24 cellular contexts compared by ENCODE assay signal in genomic region chr2:108823286-108823685, GRCh38. TPM values are rescaled to one million over a fixed set of nuclear protein-coding genes. Genes with fewer than 3 reads are reported as not detected.
DNase-seq lines count a peak whose midpoint lies in the region; ATAC-seq, FAIRE-seq and TF ChIP-seq lines count a peak whose summit lies in the region.
"Had no signal": no experiment of that assay in that cellular context is flagged by ENCODE, and none has a peak within 500 bp of the region (broad histone marks: within the 10 kb centered on the region; RNA-seq: fewer than 3 reads in every experiment).

No MANE protein-coding gene starts in this region.

- H3K36me3 ChIP-seq in BLaER1 (peaks cover 39% of the 10 kb centered on the region), HepG2 (replicated peaks in 1 of 2; ENCODE audit: control insufficient read depth in 1 of 2, insufficient read depth in 2 of 2, low read length in 2 of 2) (peaks cover 5 to 29% of the 10 kb centered on the region in 2 experiments), SK-N-SH (replicated peaks in 1 of 2; ENCODE audit: control insufficient read depth in 1 of 2, insufficient read depth in 2 of 2, low read length in 1 of 2) (peaks cover 15 to 46% of the 10 kb centered on the region in 2 experiments)
- H3K36me3 ChIP-seq: Peyer's patch had no signal

- CTCF ChIA-PET in HepG2 (lab: Yijun Ruan, JAX; ENCODE audit: low intra/inter-chr PET ratio, low total read pairs) (no interaction called here), SK-N-SH (lab: Yijun Ruan, JAX) (interaction anchor here (1.2 to 1.3 kb wide), 2 partner anchors 12 to 17 kb away, joined by 3 to 4 read pairs; no protein-coding TSS in a partner anchor)

- FAIRE-seq in HepG2 (lab: Jason Lieb, UNC), result no peak
- FAIRE-seq: GM18507, HTR-8/SVneo had no signal

- H3K9ac ChIP-seq in BLaER1 (no peak overlapping the region), HepG2 (ENCODE audit: insufficient read depth, low read depth, low read length) (no peak overlapping the region), SK-N-SH (no peak overlapping the region)

- H3K9me2 ChIP-seq in SK-N-SH, result 0 out of 2 replicates have a peak, but pooled peaks cover 6% of the 10 kb centered on the region

- H3F3A ChIP-seq in SK-N-SH (replicated peaks; ENCODE audit: insufficient read depth), result peaks cover 14% of the 10 kb centered on the region

- in situ Hi-C loops in HepG2 (cut with HindIII; ENCODE audit: extremely low pct_ligation_motif_present, low pct_unique_long_range_greater_than_20kb), result no loop called here

- H3K4me1 ChIP-seq in BLaER1 (peaks cover 26% of the 10 kb centered on the region), HepG2 (ENCODE audit: insufficient read depth, low read length) (peaks cover 12% of the 10 kb centered on the region), SK-N-SH (ENCODE audit: control insufficient read depth in 1 of 2, insufficient read depth in 2 of 2, low read depth in 1 of 2, low read length in 1 of 2) (no peaks in the 10 kb centered on the region)
- H3K4me1 ChIP-seq: Peyer's patch had no signal

- H3K27ac ChIP-seq in BLaER1 (no peak overlapping the region), HepG2 (ENCODE audit: extremely low read length, insufficient read depth, low read length) (no peak overlapping the region), SK-N-SH (ENCODE audit: low read depth in 2 of 2, low read length in 1 of 2) (no peak overlapping the region)
- H3K27ac ChIP-seq: Peyer's patch had no signal

- TF ChIP-seq RAD21 in HepG2 (CRISPR knock-in tag; IDR thresholded peaks at IDR 0.05), result no peak
- no peak for TF ChIP-seq RAD21 in SK-N-SH (IDR thresholded peaks at IDR 0.05; ENCODE audit: low read length)

- TF ChIP-seq CTCF in HepG2 (CRISPR knock-in tag; IDR thresholded peaks at IDR 0.05) (no peak), SK-N-SH (IDR thresholded peaks at IDR 0.05) (no peak)

- H3K36me3 Mint-ChIP-seq in activated naive CD4-positive, alpha-beta T cell treated with anti-CD3 and anti-CD28 coated beads, Interleukin-2, amount 50 U/mL, for 72 hours, result peaks cover 18 to 19% of the 10 kb centered on the region in 2 donors
- peaks cover 15 to 40% (median 38%) of the 10 kb centered on the region in 3 donors for H3K36me3 Mint-ChIP-seq in naive thymus-derived CD8-positive, alpha-beta T cell

- no peaks in the 10 kb centered on the region for H3K79me2 ChIP-seq in HepG2 (ENCODE audit: insufficient read depth, low read length)
- H3K79me2 ChIP-seq in SK-N-SH (ENCODE audit: insufficient read depth), result no peaks in the 10 kb centered on the region

- intact Hi-C loops in HepG2 (cut with micrococcal nuclease; ENCODE audit: unreplicated experiment), result no loop called here

- BruUV-seq in HepG2 (replicated peaks; lab: Mats Ljungman, UMichigan), result no TSS peak

- no peak overlapping the region for H3K27ac Mint-ChIP-seq in activated naive CD4-positive, alpha-beta T cell treated with anti-CD3 and anti-CD28 coated beads, Interleukin-2, amount 50 U/mL, for 72 hours
- no peak overlapping the region for H3K27ac Mint-ChIP-seq in naive thymus-derived CD8-positive, alpha-beta T cell
- H3K27ac Mint-ChIP-seq: CD4-positive, alpha-beta memory T cell; T-helper 2 cell treated with Interferon-gamma antibody and Interleukin-4, amounts not matched to agents 5 μg/mL and 100 μg/mL, for 36 hours had no signal

- 95% methylated on average over 1 of the region's 1 CpG for WGBS in HepG2 (ENCODE audit: low lambda C conversion rate)
- 100% methylated on average over 1 of the region's 1 CpG for WGBS in SK-N-SH (ENCODE audit: low lambda C conversion rate)

- ATAC-seq in HepG2, result peak; percentile 91
- no peak for ATAC-seq in activated naive CD4-positive, alpha-beta T cell treated with anti-CD3 and anti-CD28 coated beads, Interleukin-2, amount 50 U/mL, for 72 hours
- ATAC-seq in naive thymus-derived CD8-positive, alpha-beta T cell, result no peak

- H2AFZ ChIP-seq in HepG2 (ENCODE audit: low read length) (no peak overlapping the region), SK-N-SH (ENCODE audit: low read depth) (no peak overlapping the region)

- DNase-seq in DMS53 treated with DMSO at 0.1 percent for 48 hours (lab: John Stamatoyannopoulos, UW; ENCODE audit: unreplicated experiment) (peak; percentile 51), NCI-H69 (lab: John Stamatoyannopoulos, UW) (peak; percentile 23), HepG2 (ENCODE audit: low spot score) (peak; percentile 56), cerebellar nuclear complex (lab: John Stamatoyannopoulos, UW) (no peak), SK-N-SH (no peak)
- no peak for DNase-seq in activated naive CD4-positive, alpha-beta T cell treated with anti-CD3 and anti-CD28 coated beads, Interleukin-2, amount 50 U/mL, for 72 hours (ENCODE audit: low spot score in 2 of 2)
- DNase-seq in naive thymus-derived CD8-positive, alpha-beta T cell, result no peak
- DNase-seq: Caco-2; CD4-positive, alpha-beta memory T cell; DMS 273 treated with DMSO at 0.1 percent for 48 hours; H7; IMR-90; NCI-H1092; NCI-H1417 treated with DMSO at 0.1 percent for 48 hours; NCI-H1694 treated with DMSO at 0.1 percent for 48 hours; NCI-H2081; NCI-H226; NCI-H526; Peyer's patch; T-helper 1 cell had no signal

- no peak overlapping the region for H3K4me3 ChIP-seq in BLaER1
- no peak overlapping the region for H3K4me3 ChIP-seq in HepG2 (replicated peaks in 1 of 3; ENCODE audit: insufficient read depth in 1 of 3, low read depth in 2 of 3, low read length in 3 of 3)
- no peak overlapping the region for H3K4me3 ChIP-seq in SK-N-SH (ENCODE audit: low read depth in 2 of 2, low read length in 1 of 2)
- H3K4me3 ChIP-seq: Peyer's patch had no signal

- H3K4me3 Mint-ChIP-seq in naive thymus-derived CD8-positive, alpha-beta T cell, result no peak overlapping the region
- H3K4me3 Mint-ChIP-seq: CD4-positive, alpha-beta memory T cell; T-helper 2 cell treated with Interferon-gamma antibody and Interleukin-4, amounts not matched to agents 5 μg/mL and 100 μg/mL, for 36 hours had no signal

- TF ChIP-seq POLR2A in HepG2 (IDR thresholded peaks at IDR 0.05; ENCODE audit: insufficient read depth in 1 of 2, low read depth in 2 of 2, low read length in 2 of 2), result no peak

- peaks cover 8 to 10% of the 10 kb centered on the region in 2 donors for H3K9me3 Mint-ChIP-seq in activated naive CD4-positive, alpha-beta T cell treated with anti-CD3 and anti-CD28 coated beads, Interleukin-2, amount 50 U/mL, for 72 hours
- H3K9me3 Mint-ChIP-seq in naive thymus-derived CD8-positive, alpha-beta T cell, result peaks cover 0 to 14% (median 8%) of the 10 kb centered on the region in 9 donors

- H3K4me1 Mint-ChIP-seq in naive thymus-derived CD8-positive, alpha-beta T cell, result no peaks in the 10 kb centered on the region
- H3K4me1 Mint-ChIP-seq: CD4-positive, alpha-beta memory T cell had no signal

- no peaks in the 10 kb centered on the region for H3K27me3 ChIP-seq in BLaER1
- no peaks in the 10 kb centered on the region for H3K27me3 ChIP-seq in HepG2 (ENCODE audit: control insufficient read depth in 1 of 2, insufficient read depth in 2 of 2, low read length in 2 of 2)
- no peaks in the 10 kb centered on the region for H3K27me3 ChIP-seq in SK-N-SH (ENCODE audit: insufficient read depth)
- H3K27me3 ChIP-seq: Peyer's patch had no signal

- TF ChIP-seq EP300 in HepG2 (IDR thresholded peaks at IDR 0.05; ENCODE audit: low read depth in 2 of 2, low read length in 2 of 2), result peak in 1 of 2 experiments; percentile 28; a peak in 1 of 4 replicates
- TF ChIP-seq EP300 in HepG2 (CRISPR knock-in tag; IDR thresholded peaks at IDR 0.05; ENCODE audit: borderline replicate concordance), result no peak
- no peak for TF ChIP-seq EP300 in SK-N-SH (IDR thresholded peaks at IDR 0.05; ENCODE audit: borderline replicate concordance in 1 of 2, low read depth in 1 of 2, low read length in 1 of 2)

- POLR2A ChIA-PET in HepG2 (lab: Yijun Ruan, JAX) (no interaction called here), SK-N-SH (lab: Yijun Ruan, JAX) (no interaction called here)
- POLR2A ChIA-PET in naive thymus-derived CD8-positive, alpha-beta T cell (lab: Charles Lee), result no interaction called here

- peaks cover 33% of the 10 kb centered on the region for H3K9me3 ChIP-seq in BLaER1
- peaks cover 12% of the 10 kb centered on the region; the same call in 1 of the 2 replicates for H3K9me3 ChIP-seq in HepG2 (ENCODE audit: low read length)
- no peaks in the 10 kb centered on the region for H3K9me3 ChIP-seq in SK-N-SH
- H3K9me3 ChIP-seq: Caco-2, Peyer's patch had no signal

- H3K4me2 ChIP-seq in BLaER1 (peak overlapping the region; percentile 50), HepG2 (ENCODE audit: low read depth, low read length) (no peak overlapping the region), SK-N-SH (no peak overlapping the region)

- H4K20me1 ChIP-seq in BLaER1, result no peaks in the 10 kb centered on the region
- no peaks in the 10 kb centered on the region for H4K20me1 ChIP-seq in HepG2 (ENCODE audit: insufficient read depth, low read length)
- H4K20me1 ChIP-seq in SK-N-SH (ENCODE audit: insufficient read depth), result no peaks in the 10 kb centered on the region

- H3K27me3 Mint-ChIP-seq in naive thymus-derived CD8-positive, alpha-beta T cell, result no peaks in the 10 kb centered on the region
- H3K27me3 Mint-ChIP-seq: CD4-positive, alpha-beta memory T cell had no signal

RNA-seq across cellular contexts. Expression of gene CCDC138, which starts 36.7 kb away (rescaled TPM):
- 32.5 and 44.3 TPM in 2 replicates for total RNA-seq in HepG2 (2016; rRNA removed; fragmentation: Illumina TruSeq; extraction: Trizol)
- 31.4 and 38.1 TPM in 2 replicates for total RNA-seq in HepG2 (2016; cell fraction: cytosol; rRNA removed; fragmentation: Illumina TruSeq; extraction: Trizol; ENCODE audit: low read depth)
- total RNA-seq in HepG2 (2016; cell fraction: insoluble cytoplasmic fraction; rRNA removed; fragmentation: Illumina TruSeq; extraction: Trizol), result 34.4 and 42.7 TPM in 2 replicates
- 25.4 and 30.0 TPM in 2 replicates for total RNA-seq in HepG2 (2016; cell fraction: membrane; rRNA removed; fragmentation: Illumina TruSeq; extraction: Trizol)
- 36.9 and 38.4 TPM in 2 replicates for total RNA-seq in HepG2 (2016; cell fraction: nucleus; rRNA removed; fragmentation: Illumina TruSeq; extraction: Trizol)
- polyA plus RNA-seq in HepG2 (2011; rRNA removed) (4.1 and 5.6 TPM in 2 replicates), SK-N-SH (2012; rRNA removed) (1.2 and 1.4 TPM in 2 replicates)
- polyA plus RNA-seq in HepG2 (2011; cell fraction: cytosol; rRNA removed), result 2.0 and 3.1 TPM in 2 replicates
- 3.6 and 5.6 TPM in 2 replicates for polyA plus RNA-seq in HepG2 (2011; cell fraction: nucleus; rRNA removed)
- polyA plus RNA-seq in HepG2 (2012), result 7.3 and 9.7 TPM in 2 replicates
- 2.2 and 3.0 TPM in 2 replicates for polyA plus RNA-seq in HepG2 (2016; cell fraction: cytosol; fragmentation: Illumina TruSeq; extraction: Trizol; ENCODE audit: low read depth)
- polyA plus RNA-seq in HepG2 (2016; cell fraction: insoluble cytoplasmic fraction; fragmentation: Illumina TruSeq; extraction: Trizol; ENCODE audit: low read depth), result 23.6 and 26.3 TPM in 2 replicates
- polyA plus RNA-seq in HepG2 (2016; cell fraction: membrane; fragmentation: Illumina TruSeq; extraction: Trizol; ENCODE audit: low read depth), result 3.6 and 4.9 TPM in 2 replicates
- polyA plus RNA-seq in HepG2 (2016; cell fraction: nucleus; fragmentation: Illumina TruSeq; extraction: Trizol; ENCODE audit: insufficient read depth, low read depth), result 21.7 and 22.3 TPM in 2 replicates
- polyA minus RNA-seq in HepG2 (2011; rRNA and poly(A)+ RNA removed; ENCODE audit: low replicate concordance), result 6.6 and 12.6 TPM in 2 replicates
- polyA minus RNA-seq in HepG2 (2011; cell fraction: cytosol; rRNA and poly(A)+ RNA removed), result 5.5 and 5.9 TPM in 2 replicates
- polyA minus RNA-seq in HepG2 (2011; cell fraction: nucleus; rRNA and poly(A)+ RNA removed), result 34.2 and 34.6 TPM in 2 replicates
- polyA plus RNA-seq in SK-N-SH (2012; cell fraction: cytosol; rRNA removed), result 1.8 and 1.9 TPM in 2 replicates
- 1.7 and 2.5 TPM in 2 replicates for polyA plus RNA-seq in SK-N-SH (2012; cell fraction: nucleus; rRNA removed)
- 10 to 100 TPM in 1 of 2 donors, 1 to 10 TPM in 1; 6.5 to 16.0 TPM for total RNA-seq in activated naive CD4-positive, alpha-beta T cell treated with anti-CD3 and anti-CD28 coated beads, Interleukin-2, amount 50 U/mL, for 72 hours
- total RNA-seq in naive thymus-derived CD8-positive, alpha-beta T cell, result 10 to 100 TPM in 1 of 2 experiments, 1 to 10 TPM in 1; 8.5 to 10.4 TPM
- 1 to 10 TPM; 5.9 to 7.5 (median 6.5) TPM for polyA plus RNA-seq in naive thymus-derived CD8-positive, alpha-beta T cell

Comparison
In these comparisons a context has a peak if more than half of its experiments do, and no peak if none do; other contexts are left out.
1. DNase-seq: peak in DMS53 treated with DMSO at 0.1 percent for 48 hours (single experiment), NCI-H69 (single experiment) and HepG2 (single experiment); none in cerebellar nuclear complex (0 of 2), SK-N-SH (single experiment), activated naive CD4-positive, alpha-beta T cell treated with anti-CD3 and anti-CD28 coated beads, Interleukin-2, amount 50 U/mL, for 72 hours (0 of 2) and naive thymus-derived CD8-positive, alpha-beta T cell (0 of 10).